Comparison of ENCODE assay signal across 8 cellular contexts in the genomic region with DNA sequence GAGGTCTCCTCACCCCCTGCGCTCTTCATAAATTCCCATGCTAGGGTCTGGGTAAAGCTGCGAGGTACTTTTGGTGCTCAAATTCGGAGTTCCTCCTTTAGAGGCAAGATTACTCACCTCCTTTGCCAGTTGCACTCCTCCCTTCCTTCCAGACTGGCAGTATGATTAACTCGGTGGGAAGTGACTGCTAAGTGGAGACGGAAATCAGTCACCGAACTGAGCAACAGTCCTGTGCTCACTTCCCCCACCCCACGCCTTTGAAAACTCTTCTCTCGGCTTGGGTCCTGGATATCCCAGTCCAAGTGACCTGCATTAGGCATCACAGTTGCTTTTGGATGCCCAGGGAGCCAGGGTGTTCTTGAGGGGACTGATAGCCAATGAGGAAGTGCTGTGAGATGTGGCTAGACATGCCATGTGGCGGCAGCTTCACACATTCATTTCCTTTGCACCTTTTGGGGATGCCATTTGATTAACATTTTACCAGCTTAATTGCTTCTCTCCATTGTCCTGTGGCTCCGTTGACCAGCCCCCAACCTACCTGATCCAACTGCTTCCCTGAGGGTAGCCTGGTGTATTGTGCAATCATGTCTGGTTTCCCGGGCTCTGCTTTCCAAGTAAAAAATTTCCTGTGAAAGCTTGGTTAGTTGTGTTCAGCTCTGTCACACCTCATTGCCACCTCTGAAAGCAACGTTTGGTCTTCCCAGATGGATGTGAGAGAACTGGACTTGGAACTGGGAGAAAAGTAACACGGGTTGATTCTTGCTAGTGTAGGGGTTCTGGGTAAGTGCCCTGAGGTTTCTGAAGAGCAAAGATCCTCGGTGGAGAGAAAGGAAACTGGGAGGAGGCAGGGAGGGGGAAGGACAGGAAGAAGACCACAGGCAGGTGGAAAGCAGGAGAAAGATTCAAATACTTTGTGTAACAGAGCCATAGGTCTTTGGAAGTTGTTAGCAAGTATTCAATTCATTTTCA. TPM values are rescaled to one million over a fixed set of nuclear protein-coding genes. Genes with fewer than 3 reads are reported as not detected.
DNase-seq lines count a peak whose midpoint lies in the region; ATAC-seq and TF ChIP-seq lines count a peak whose summit lies in the region.

No MANE protein-coding gene starts in this region.

- intact Hi-C loops in dendritic cell treated with granulocyte-macrophage colony-stimulating factor and Interleukin-4, amounts not matched to agents 40 ng/mL and 50 ng/mL, for 4 days (cut with micrococcal nuclease): loop anchor here (1.0 to 10.0 kb wide), 3 partner anchors 9 to 55 kb away; partner anchors contain the start of genes APEX1, OSGEP and PIP4P1
- intact Hi-C loops in right lobe of liver (cut with DNase I): no loop called here

- H3K27me3 Mint-ChIP-seq in dendritic cell treated with granulocyte-macrophage colony-stimulating factor and Interleukin-4, amounts not matched to agents 40 ng/mL and 50 ng/mL, for 4 days: no peaks in the 10 kb centered on the region

- H3K9me3 ChIP-seq in right lobe of liver: no peaks in the 10 kb centered on the region

- peaks cover 0 to 37% (median 8%) of the 10 kb centered on the region in 4 donors for H3K4me1 ChIP-seq in right lobe of liver

- peaks cover 49% of the 10 kb centered on the region for H3K4me1 Mint-ChIP-seq in dendritic cell treated with granulocyte-macrophage colony-stimulating factor and Interleukin-4, amounts not matched to agents 40 ng/mL and 50 ng/mL, for 4 days (ENCODE audit: low read depth)

- peaks cover 48% of the 10 kb centered on the region for H3K36me3 Mint-ChIP-seq in dendritic cell treated with granulocyte-macrophage colony-stimulating factor and Interleukin-4, amounts not matched to agents 40 ng/mL and 50 ng/mL, for 4 days (ENCODE audit: low read depth)

- ATAC-seq in HG02870 (IDR thresholded peaks at IDR 0.05; ENCODE audit: unreplicated experiment) (peak; percentile 47), right lobe of liver (peak; percentile 39 to 64 (median 50))

- H3K27ac Mint-ChIP-seq in dendritic cell treated with granulocyte-macrophage colony-stimulating factor and Interleukin-4, amounts not matched to agents 40 ng/mL and 50 ng/mL, for 4 days: peak overlapping the region; percentile 91

- H3K27ac ChIP-seq in right lobe of liver: peak overlapping the region; percentile 78 to 90 (median 82)

- peak overlapping the region; percentile 76 to 93 (median 90) for H3K4me3 ChIP-seq in right lobe of liver

- DNase-seq in NCI-H1694 treated with DMSO at 0.1 percent for 48 hours (lab: John Stamatoyannopoulos, UW) (peak; percentile 55), NCI-H1694 (lab: John Stamatoyannopoulos, UW) (no peak), NCI-H2107 treated with DMSO at 0.1 percent for 48 hours (lab: John Stamatoyannopoulos, UW; ENCODE audit: unreplicated experiment) (peak; percentile 89), right lobe of liver (peak; percentile 35 to 70 (median 59))
- peak; percentile 48 for DNase-seq in activated CD4-positive, alpha-beta T cell treated with anti-CD3 and anti-CD28 coated beads for 1 hour
- DNase-seq in stimulated activated CD4-positive, alpha-beta T cell treated with anti-CD3 and anti-CD28 coated beads, TNF-alpha, amount 100 ng/mL, for 4 hours (ENCODE audit: low read depth in 3 of 3): peak; percentile 30 to 40 (median 38)

- H3K27me3 ChIP-seq in right lobe of liver: no peaks in the 10 kb centered on the region

- WGBS in right lobe of liver (ENCODE audit: insufficient coverage, low coverage, low lambda C conversion rate, missing lambda C conversion rate): 0% methylated on average over 13 of the region's 14 CpGs

- H3K9me3 Mint-ChIP-seq in dendritic cell treated with granulocyte-macrophage colony-stimulating factor and Interleukin-4, amounts not matched to agents 40 ng/mL and 50 ng/mL, for 4 days: no peaks in the 10 kb centered on the region

- H3K36me3 ChIP-seq in right lobe of liver: peaks cover 0 to 17% (median 8%) of the 10 kb centered on the region in 4 donors

- TF ChIP-seq CTCF in right lobe of liver (IDR thresholded peaks at IDR 0.05): no peak

- no peak for TF ChIP-seq POLR2A in right lobe of liver (IDR thresholded peaks at IDR 0.05)

- peak overlapping the region; percentile 92 for H3K4me3 Mint-ChIP-seq in dendritic cell treated with granulocyte-macrophage colony-stimulating factor and Interleukin-4, amounts not matched to agents 40 ng/mL and 50 ng/mL, for 4 days

RNA-seq across cellular contexts. Expression of gene PNP, which starts 1.0 kb away (rescaled TPM):
- 10 to 100 TPM; 22.1 to 48.9 (median 30.9) TPM for total RNA-seq in right lobe of liver

RNA-seq across cellular contexts. Expression of gene PIP4P1, which starts 8.9 kb away (rescaled TPM):
- total RNA-seq in right lobe of liver: 10 to 100 TPM in 4 of 6 experiments, 1 to 10 TPM in 2; 7.0 to 13.8 (median 11.4) TPM

RNA-seq across cellular contexts. Expression of gene APEX1, which starts 15.1 kb away (rescaled TPM):
- 10 to 100 TPM; 50.2 to 87.0 (median 59.8) TPM for total RNA-seq in right lobe of liver

RNA-seq across cellular contexts. Expression of gene OSGEP, which starts 15.6 kb away (rescaled TPM):
- 10 to 100 TPM; 11.2 to 43.8 (median 14.4) TPM for total RNA-seq in right lobe of liver

RNA-seq across cellular contexts. Expression of gene KLHL33, which starts 34.2 kb away (rescaled TPM):
- under 1 TPM in 5 of 6 experiments, not detected in 1; 0.06 to 0.19 (median 0.11) TPM for total RNA-seq in right lobe of liver
